In the genomic region with DNA sequence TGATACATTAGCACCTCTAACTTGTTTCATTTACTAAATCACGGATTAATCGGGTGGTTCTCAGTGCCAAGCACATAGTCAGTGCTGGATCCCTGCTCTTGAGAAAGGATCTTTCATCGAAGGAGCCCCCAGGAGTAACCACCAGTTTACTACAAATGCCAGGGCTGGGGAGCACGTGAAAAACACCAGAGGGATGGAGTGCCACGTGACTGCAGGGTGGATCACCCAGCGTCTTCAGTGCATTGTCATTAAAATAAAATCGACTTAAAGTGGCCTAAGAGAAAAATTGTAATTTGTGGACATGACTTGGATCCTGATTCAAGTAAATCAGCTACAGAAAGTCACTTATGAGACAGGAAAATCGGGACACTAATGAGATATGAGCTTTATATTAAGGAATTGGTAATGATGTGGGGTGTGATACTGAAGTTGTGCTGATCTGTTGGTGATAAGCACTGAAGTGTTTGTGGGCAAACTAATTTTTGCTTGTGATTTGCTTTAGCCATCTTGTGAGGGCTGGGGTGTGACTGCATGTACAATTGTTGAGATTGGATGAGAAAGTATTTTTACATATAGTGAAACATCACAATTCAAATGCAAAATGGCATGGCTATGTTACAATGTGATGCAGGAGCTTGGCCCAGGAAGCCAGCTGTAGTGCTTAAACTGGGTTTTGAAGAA, we compare ENCODE assay signal across 16 cellular contexts.
DNase-seq lines count a peak whose midpoint lies in the region; ATAC-seq, FAIRE-seq and TF ChIP-seq lines count a peak whose summit lies in the region.
"Had no signal": no experiment of that assay in that cellular context is flagged by ENCODE, and none has a peak within 500 bp of the region (broad histone marks: within the 10 kb centered on the region; RNA-seq: fewer than 3 reads in every experiment).

No MANE protein-coding gene starts in this region.

- peaks cover 88% of the 10 kb centered on the region for H3K4me1 Mint-ChIP-seq in activated naive CD4-positive, alpha-beta T cell treated with anti-CD3 and anti-CD28 coated beads for 36 hours (ENCODE audit: low read depth)
- peaks cover 94% of the 10 kb centered on the region for H3K4me1 Mint-ChIP-seq in activated CD4-positive, alpha-beta memory T cell treated with anti-CD3 and anti-CD28 coated beads for 36 hours (ENCODE audit: low read depth)
- peaks cover 91% of the 10 kb centered on the region for H3K4me1 Mint-ChIP-seq in stimulated activated memory B cell treated with anti-CD40 and anti-IgM and Interleukin-4, amounts not matched to agents 10 μg/mL and 1 μg/mL and 100 μg/mL, for 72 hours

- peak overlapping the region in 1 of 2 experiments; percentile 25; a peak in 1 of 4 replicates for H3K4me2 ChIP-seq in H1 (ENCODE audit: insufficient read depth in 1 of 2, low read depth in 2 of 2, low read length in 2 of 2)

- H3K9me3 Mint-ChIP-seq in activated naive CD4-positive, alpha-beta T cell treated with anti-CD3 and anti-CD28 coated beads for 36 hours: no peaks in the 10 kb centered on the region
- no peaks in the 10 kb centered on the region for H3K9me3 Mint-ChIP-seq in activated CD4-positive, alpha-beta memory T cell treated with anti-CD3 and anti-CD28 coated beads for 36 hours
- peaks cover 18% of the 10 kb centered on the region for H3K9me3 Mint-ChIP-seq in stimulated activated memory B cell treated with anti-CD40 and anti-IgM and Interleukin-4, amounts not matched to agents 10 μg/mL and 1 μg/mL and 100 μg/mL, for 72 hours

- no peak for TF ChIP-seq CTCF in H1 (IDR thresholded peaks at IDR 0.05; ENCODE audit: control extremely low read depth in 1 of 3, insufficient read depth in 1 of 3, low read depth in 1 of 3, low read length in 3 of 3)

- peaks cover 4 to 16% (median 11%) of the 10 kb centered on the region in 4 experiments; a peak in 5 of 7 replicates for H3K4me1 ChIP-seq in H1 (replicated peaks in 1 of 4; ENCODE audit: control insufficient read depth in 3 of 4, insufficient read depth in 4 of 4, low read length in 3 of 4)

- no peak for ATAC-seq in stimulated activated memory B cell treated with anti-CD40 and anti-IgM and Interleukin-4, amounts not matched to agents 10 μg/mL and 1 μg/mL and 100 μg/mL, for 72 hours
- ATAC-seq: HepG2 had no signal

- no peak for TF ChIP-seq POLR2A in H1 (IDR thresholded peaks at IDR 0.05; ENCODE audit: control extremely low read depth in 1 of 2, low read depth in 2 of 2, low read length in 2 of 2)

- H3K36me3 Mint-ChIP-seq in activated naive CD4-positive, alpha-beta T cell treated with anti-CD3 and anti-CD28 coated beads for 36 hours (ENCODE audit: low read depth): peaks cover 29% of the 10 kb centered on the region
- peaks cover 17% of the 10 kb centered on the region for H3K36me3 Mint-ChIP-seq in activated CD4-positive, alpha-beta memory T cell treated with anti-CD3 and anti-CD28 coated beads for 36 hours
- H3K36me3 Mint-ChIP-seq in stimulated activated memory B cell treated with anti-CD40 and anti-IgM and Interleukin-4, amounts not matched to agents 10 μg/mL and 1 μg/mL and 100 μg/mL, for 72 hours: peaks cover 47% of the 10 kb centered on the region

- H3K27me3 Mint-ChIP-seq in activated naive CD4-positive, alpha-beta T cell treated with anti-CD3 and anti-CD28 coated beads for 36 hours (ENCODE audit: low read depth): no peaks in the 10 kb centered on the region
- H3K27me3 Mint-ChIP-seq in activated CD4-positive, alpha-beta memory T cell treated with anti-CD3 and anti-CD28 coated beads for 36 hours: no peaks in the 10 kb centered on the region
- no peaks in the 10 kb centered on the region for H3K27me3 Mint-ChIP-seq in stimulated activated memory B cell treated with anti-CD40 and anti-IgM and Interleukin-4, amounts not matched to agents 10 μg/mL and 1 μg/mL and 100 μg/mL, for 72 hours

- H3K56ac ChIP-seq in H1 (replicated peaks; ENCODE audit: insufficient read length, low read depth, low read length): no peak overlapping the region

- no peak for FAIRE-seq in H1 (lab: Jason Lieb, UNC)
- FAIRE-seq: HepG2 had no signal

- H3K4me3 Mint-ChIP-seq in activated naive CD4-positive, alpha-beta T cell treated with anti-CD3 and anti-CD28 coated beads for 36 hours: no peak overlapping the region
- H3K4me3 Mint-ChIP-seq in activated CD4-positive, alpha-beta memory T cell treated with anti-CD3 and anti-CD28 coated beads for 36 hours: no peak overlapping the region
- H3K4me3 Mint-ChIP-seq in stimulated activated memory B cell treated with anti-CD40 and anti-IgM and Interleukin-4, amounts not matched to agents 10 μg/mL and 1 μg/mL and 100 μg/mL, for 72 hours: no peak overlapping the region

- POLR2A ChIA-PET in activated CD4-positive, alpha-beta memory T cell treated with anti-CD3 and anti-CD28 coated beads for 36 hours (lab: Charles Lee): interaction anchor here (0.9 to 2.4 kb wide), 4 partner anchors 9 to 40 kb away, joined by 3 to 7 read pairs (median 5); no protein-coding TSS in a partner anchor
- POLR2A ChIA-PET in H1 (lab: Charles Lee; ENCODE audit: partially characterized antibody): interaction anchor here (1.1 kb wide), 1 partner anchor 12 kb away, joined by 3 read pairs; no protein-coding TSS in a partner anchor

- H2BK120ac ChIP-seq in H1 (replicated peaks; ENCODE audit: low read depth, low read length): no peak overlapping the region

- TF ChIP-seq EP300 in H1 (IDR thresholded peaks at IDR 0.05; ENCODE audit: borderline replicate concordance in 1 of 2, low read depth in 2 of 2, low read length in 2 of 2): no peak

- no peak for DNase-seq in activated naive CD4-positive, alpha-beta T cell treated with anti-CD3 and anti-CD28 coated beads for 36 hours
- no peak for DNase-seq in activated naive CD4-positive, alpha-beta T cell treated with Interleukin-2 at 50 U/mL for 16 hours
- no peak for DNase-seq in activated CD4-positive, alpha-beta memory T cell treated with anti-CD3 and anti-CD28 coated beads for 36 hours
- DNase-seq in H1 (ENCODE audit: low read depth in 1 of 2, low spot score in 2 of 2) (peak in 1 of 2 experiments; percentile 36), hepatic stellate cell (ENCODE audit: low spot score) (no peak), NCI-H187 (lab: John Stamatoyannopoulos, UW) (no peak)
- no peak for DNase-seq in stimulated activated CD8-positive, alpha-beta memory T cell treated with anti-CD3 and anti-CD28 coated beads, Interleukin-4, amount 100 ng/mL, for 48 hours
- DNase-seq: ACHN, amniotic stem cell, caudate nucleus, DMS79 treated with DMSO at 0.1 percent for 48 hours, T1000, testis had no signal

- no peak overlapping the region for H4K8ac ChIP-seq in H1 (ENCODE audit: extremely low read depth, insufficient read depth, low read length)

- H3K23ac ChIP-seq in H1 (ENCODE audit: insufficient read length): no peak overlapping the region

- no peak overlapping the region for H2BK20ac ChIP-seq in H1 (ENCODE audit: low read length)

- H4K5ac ChIP-seq in H1 (ENCODE audit: insufficient read length, low read depth, low read length): no peak overlapping the region

- CTCF ChIA-PET in activated naive CD4-positive, alpha-beta T cell treated with anti-CD3 and anti-CD28 coated beads for 36 hours (lab: Charles Lee): no interaction called here
- CTCF ChIA-PET in activated CD4-positive, alpha-beta memory T cell treated with anti-CD3 and anti-CD28 coated beads for 36 hours (lab: Charles Lee): interaction anchor here (0.9 to 1.2 kb wide), 3 partner anchors 14 to 80 kb away, joined by 3 read pairs; no protein-coding TSS in a partner anchor
- CTCF ChIA-PET in H1 (lab: Charles Lee; ENCODE audit: partially characterized antibody): interaction anchor here (0.6 to 1.3 kb wide), 3 partner anchors 19 to 39 kb away, joined by 3 to 5 read pairs (median 3); no protein-coding TSS in a partner anchor

- no peak overlapping the region for H2AK5ac ChIP-seq in H1 (ENCODE audit: low read depth, low read length)

- H2BK12ac ChIP-seq in H1 (ENCODE audit: low read depth, low read length): no peak overlapping the region; the same call in 1 of the 2 replicates

- peaks cover 15% of the 10 kb centered on the region for H3K79me1 ChIP-seq in H1 (ENCODE audit: low read depth, low read length)

- WGBS in H1 (ENCODE audit: extremely low coverage in 1 of 2, insufficient coverage in 1 of 2, insufficient read length in 1 of 2, insufficient replicate concordance in 2 of 2, low coverage in 1 of 2, low lambda C conversion rate in 2 of 2, missing lambda C conversion rate in 1 of 2), 2 experiments: 70% methylated on average over 8 of the region's 8 CpGs; no CpG with 5 or more reads in 1 of the 2 experiments

- H3K27me3 ChIP-seq in H1 (replicated peaks in 1 of 4; ENCODE audit: control insufficient read depth in 3 of 4, extremely low read depth in 1 of 4, insufficient read depth in 3 of 4, low read length in 3 of 4): no peaks in the 10 kb centered on the region
- H3K27me3 ChIP-seq: esophagus muscularis mucosa, testis had no signal

- H3K4me3 ChIP-seq in H1 (ENCODE audit: extremely low read depth in 1 of 4, insufficient read depth in 2 of 4, low read depth in 3 of 4, low read length in 4 of 4): no peak overlapping the region
- H3K4me3 ChIP-seq: esophagus muscularis mucosa, testis had no signal

- H3K27ac ChIP-seq in H1 (ENCODE audit: low read depth, low read length): no peak overlapping the region
- H3K27ac ChIP-seq: esophagus muscularis mucosa, testis had no signal

- H2BK15ac ChIP-seq in H1 (ENCODE audit: low read length): no peak overlapping the region

- no peak overlapping the region for H3K14ac ChIP-seq in H1 (ENCODE audit: insufficient read length)

- no peaks in the 10 kb centered on the region for H3K9me3 ChIP-seq in H1 (ENCODE audit: insufficient read depth in 2 of 2, low read depth in 1 of 2, low read length in 1 of 2)
- H3K9me3 ChIP-seq: esophagus muscularis mucosa, testis had no signal

- no peak overlapping the region for H2AFZ ChIP-seq in H1 (ENCODE audit: low read length)

- no peak overlapping the region for H2BK5ac ChIP-seq in H1 (ENCODE audit: low read depth, low read length)

- no peak overlapping the region for H4K91ac ChIP-seq in H1 (replicated peaks; ENCODE audit: insufficient read length, low read length)

- no peak for TF ChIP-seq RAD21 in H1 (IDR thresholded peaks at IDR 0.05 in 1 of 2, conservative IDR thresholded peaks at IDR 0.05 in 1 of 2; ENCODE audit: low read depth in 2 of 2, low read length in 2 of 2)

- peak overlapping the region; percentile 73 for H3K27ac Mint-ChIP-seq in activated naive CD4-positive, alpha-beta T cell treated with anti-CD3 and anti-CD28 coated beads for 36 hours
- H3K27ac Mint-ChIP-seq in activated CD4-positive, alpha-beta memory T cell treated with anti-CD3 and anti-CD28 coated beads for 36 hours: peak overlapping the region; percentile 92
- peak overlapping the region; percentile 89 for H3K27ac Mint-ChIP-seq in stimulated activated memory B cell treated with anti-CD40 and anti-IgM and Interleukin-4, amounts not matched to agents 10 μg/mL and 1 μg/mL and 100 μg/mL, for 72 hours

- H3K23me2 ChIP-seq in H1 (ENCODE audit: low read depth, low read length): no peaks in the 10 kb centered on the region

- intact Hi-C loops in activated naive CD4-positive, alpha-beta T cell treated with anti-CD3 and anti-CD28 coated beads for 36 hours (cut with micrococcal nuclease): loop anchor here (1.0 kb wide), 2 partner anchors 29 to 48 kb away; no protein-coding TSS in a partner anchor
- intact Hi-C loops in activated CD4-positive, alpha-beta memory T cell treated with anti-CD3 and anti-CD28 coated beads for 36 hours (cut with micrococcal nuclease): loop anchor here (1.0 kb wide), 2 partner anchors 10 to 18 kb away; no protein-coding TSS in a partner anchor

- H3K36me3 ChIP-seq in H1 (ENCODE audit: control insufficient read depth in 2 of 4, insufficient read depth in 4 of 4, low read length in 3 of 4): no peaks in the 10 kb centered on the region
- H3K36me3 ChIP-seq: esophagus muscularis mucosa had no signal

- peaks cover 5 to 20% of the 10 kb centered on the region in 2 experiments for H4K20me1 ChIP-seq in H1 (replicated peaks in 1 of 2; ENCODE audit: control insufficient read depth in 1 of 2, insufficient read depth in 2 of 2, low read length in 2 of 2)

- H3K9ac ChIP-seq in H1 (replicated peaks in 1 of 4; ENCODE audit: extremely low read depth in 1 of 4, low read depth in 3 of 4, low read length in 3 of 4): no peak overlapping the region

- H3K18ac ChIP-seq in H1 (ENCODE audit: extremely low read depth, low read length): no peak overlapping the region

- no peak overlapping the region for H3K4ac ChIP-seq in H1 (replicated peaks; ENCODE audit: insufficient read length, low read depth, low read length)

- peaks cover 8 to 89% of the 10 kb centered on the region in 2 experiments for H3K79me2 ChIP-seq in H1 (ENCODE audit: control insufficient read depth in 1 of 2, insufficient read depth in 2 of 2, low read length in 2 of 2)
